20 cellular contexts compared by ENCODE assay signal in the genomic region with DNA sequence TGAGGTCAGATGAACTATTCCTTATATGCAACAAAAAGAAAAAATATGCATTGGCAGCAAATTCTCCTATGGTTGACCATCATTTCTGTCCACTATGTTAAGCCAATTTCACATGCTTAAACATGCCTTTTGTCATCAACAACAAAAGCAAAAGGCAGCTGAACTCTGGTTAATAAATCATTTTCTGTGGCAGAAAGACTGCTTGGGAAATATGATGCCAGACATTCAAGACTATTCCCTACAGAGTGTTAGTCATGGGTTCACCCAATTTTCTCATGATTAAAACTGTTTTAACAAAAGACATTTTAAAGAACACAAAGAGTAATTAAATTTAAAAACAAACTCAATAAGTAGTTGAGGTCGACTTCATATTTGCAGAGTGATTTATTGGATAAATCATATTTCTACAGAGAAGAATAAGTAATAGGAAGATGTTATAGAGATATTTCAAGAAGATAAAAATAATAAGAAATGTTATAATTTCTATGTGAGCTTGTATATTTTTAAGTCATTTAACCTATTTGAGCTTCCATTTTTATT.
DNase-seq lines count a peak whose midpoint lies in the region; FAIRE-seq and TF ChIP-seq lines count a peak whose summit lies in the region.
"Had no signal": no experiment of that assay in that cellular context is flagged by ENCODE, and none has a peak within 500 bp of the region (broad histone marks: within the 10 kb centered on the region; RNA-seq: fewer than 3 reads in every experiment).

No MANE protein-coding gene starts in this region.

- H3K4me1 Mint-ChIP-seq in astrocyte (ENCODE audit: low read depth, unreplicated experiment) (peaks cover 1% of the 10 kb centered on the region), endothelial cell (ENCODE audit: unreplicated experiment) (no peaks in the 10 kb centered on the region)

- no peak overlapping the region for H3K4me3 ChIP-seq in astrocyte (ENCODE audit: insufficient read depth, low read depth, low read length)
- H3K4me3 ChIP-seq: K562, PC-9 had no signal

- H4K20me1 ChIP-seq in astrocyte (ENCODE audit: insufficient read depth, low read length), result no peaks in the 10 kb centered on the region

- no peak overlapping the region for H3K9ac ChIP-seq in astrocyte (ENCODE audit: low read length)

- no peaks in the 10 kb centered on the region for H3K36me3 ChIP-seq in astrocyte (ENCODE audit: insufficient read depth, low read length)
- H3K36me3 ChIP-seq: BE2C had no signal

- H3K79me2 ChIP-seq in astrocyte (ENCODE audit: insufficient read depth, low read length), result no peaks in the 10 kb centered on the region

- TF ChIP-seq CTCF in astrocyte (IDR thresholded peaks at IDR 0.05; ENCODE audit: insufficient read depth, low read depth, low read length) (no peak), endothelial cell (IDR thresholded peaks at IDR 0.05; ENCODE audit: unreplicated experiment) (no peak)

- no peak overlapping the region for H3K27ac Mint-ChIP-seq in astrocyte (ENCODE audit: unreplicated experiment)
- H3K27ac Mint-ChIP-seq in endothelial cell (ENCODE audit: unreplicated experiment), result no peak overlapping the region
- H3K27ac Mint-ChIP-seq: CD4-positive, alpha-beta T cell; HFFc6 had no signal

- H3K36me3 Mint-ChIP-seq in astrocyte (ENCODE audit: low read depth, unreplicated experiment) (no peaks in the 10 kb centered on the region), endothelial cell (ENCODE audit: low read depth, unreplicated experiment) (no peaks in the 10 kb centered on the region)

- H3K27me3 Mint-ChIP-seq in astrocyte (ENCODE audit: low read depth, unreplicated experiment) (no peaks in the 10 kb centered on the region), endothelial cell (ENCODE audit: unreplicated experiment) (no peaks in the 10 kb centered on the region)
- H3K27me3 Mint-ChIP-seq: CD4-positive, alpha-beta T cell had no signal

- H3K27me3 ChIP-seq in astrocyte (ENCODE audit: insufficient read depth, low read length), result no peaks in the 10 kb centered on the region
- H3K27me3 ChIP-seq: BE2C had no signal

- H3K4me2 ChIP-seq in astrocyte (ENCODE audit: low read length), result no peak overlapping the region
- H3K4me2 ChIP-seq: PC-9 had no signal

- DNase-seq in CMK (ENCODE audit: low read depth) (peak; percentile 3), HPDE6-E6E7 (ENCODE audit: extremely low spot score) (peak; percentile 2), astrocyte (ENCODE audit: low read depth) (peak; percentile 1), myocyte (ENCODE audit: low read depth) (peak; percentile 47), D341Med (ENCODE audit: low spot score) (no peak), endothelial cell (ENCODE audit: low spot score) (no peak), SHP77 (lab: John Stamatoyannopoulos, UW) (no peak)
- DNase-seq: BE2C; CD4-positive, alpha-beta T cell; DMS79; HFFc6; NCI-H146; NCI-H2171 treated with DMSO at 0.1 percent for 48 hours; NCI-H446 treated with DMSO at 0.1 percent for 48 hours; NCI-H82; PC-9; T-helper 1 cell had no signal

- H2AFZ ChIP-seq in astrocyte (ENCODE audit: low read depth, low read length), result no peak overlapping the region
- H2AFZ ChIP-seq: PC-9 had no signal

- H3K4me1 ChIP-seq in astrocyte (ENCODE audit: insufficient read depth, low read length), result no peaks in the 10 kb centered on the region
- H3K4me1 ChIP-seq: BE2C had no signal

- H3K9me3 Mint-ChIP-seq in astrocyte (ENCODE audit: unreplicated experiment), result peaks cover 3% of the 10 kb centered on the region
- no peaks in the 10 kb centered on the region for H3K9me3 Mint-ChIP-seq in endothelial cell (ENCODE audit: unreplicated experiment)

- H3K4me3 Mint-ChIP-seq in astrocyte (ENCODE audit: unreplicated experiment) (no peak overlapping the region), endothelial cell (ENCODE audit: unreplicated experiment) (no peak overlapping the region)
- H3K4me3 Mint-ChIP-seq: CD4-positive, alpha-beta T cell; HFFc6 had no signal

- H3K27ac ChIP-seq in astrocyte (ENCODE audit: low read depth, low read length), result no peak overlapping the region
- H3K27ac ChIP-seq: PC-9 had no signal

- H3K9me3 ChIP-seq in astrocyte (ENCODE audit: insufficient read depth, low read depth, low read length), result no peaks in the 10 kb centered on the region
- H3K9me3 ChIP-seq: BE2C had no signal

- FAIRE-seq in astrocyte (lab: Jason Lieb, UNC), result no peak
- FAIRE-seq: D721Med, GM19239, K562 had no signal

Comparison
In these comparisons a context has a peak if more than half of its experiments do, and no peak if none do; other contexts are left out.
1. DNase-seq: peak in CMK (single experiment), HPDE6-E6E7 (single experiment), astrocyte (single experiment) and myocyte (single experiment); none in D341Med (single experiment), endothelial cell (single experiment) and SHP77 (0 of 2).